ENCODE assay signal across 1 cellular context in genomic region chr2:38428940-38429339, GRCh38.
TF ChIP-seq lines count a peak whose summit lies in the region.

No MANE protein-coding gene starts in this region.

TF ChIP-seq in endothelial cell of umbilical vein, 7 proteins besides CTCF, POLR2A, EP300 and RAD21 (continued from another document):
- TF ChIP-seq GATA2 (IDR thresholded peaks at IDR 0.05; ENCODE audit: insufficient read depth, insufficient read length, low read depth, low read length) (no peak), EZH2 (IDR thresholded peaks at IDR 0.05; ENCODE audit: borderline replicate concordance, low read depth, low read length, severe bottlenecking) (no peak), FOS (IDR thresholded peaks at IDR 0.05; ENCODE audit: borderline replicate concordance, insufficient read depth, low read length) (no peak), MYC (IDR thresholded peaks at IDR 0.05; ENCODE audit: low read depth, low read length) (no peak), MAX (IDR thresholded peaks at IDR 0.05; ENCODE audit: insufficient read depth, insufficient read length) (no peak)
